In genomic region chr1:41936107-41936506, GRCh38 we compare ENCODE assay signal across 10 cellular contexts. TPM values are rescaled to one million over a fixed set of nuclear protein-coding genes. Genes with fewer than 3 reads are reported as not detected.
DNase-seq lines count a peak whose midpoint lies in the region; ATAC-seq and TF ChIP-seq lines count a peak whose summit lies in the region.
"Had no signal": no experiment of that assay in that cellular context is flagged by ENCODE, and none has a peak within 500 bp of the region (broad histone marks: within the 10 kb centered on the region; RNA-seq: fewer than 3 reads in every experiment).

No MANE protein-coding gene starts in this region.

- no peaks in the 10 kb centered on the region for H3K27me3 Mint-ChIP-seq in activated naive CD8-positive, alpha-beta T cell treated with anti-CD3 and anti-CD28 coated beads, Interleukin-2, amount 50 U/mL, for 24 hours
- peaks cover 30% of the 10 kb centered on the region for H3K27me3 Mint-ChIP-seq in chondrocyte (ENCODE audit: low read depth)

- peaks cover 17% of the 10 kb centered on the region for H3K4me1 Mint-ChIP-seq in activated naive CD8-positive, alpha-beta T cell treated with anti-CD3 and anti-CD28 coated beads, Interleukin-2, amount 50 U/mL, for 24 hours
- H3K4me1 Mint-ChIP-seq in chondrocyte (ENCODE audit: low read depth), result no peaks in the 10 kb centered on the region

- H3K27ac Mint-ChIP-seq in activated naive CD8-positive, alpha-beta T cell treated with anti-CD3 and anti-CD28 coated beads, Interleukin-2, amount 50 U/mL, for 24 hours, result no peak overlapping the region
- no peak overlapping the region for H3K27ac Mint-ChIP-seq in chondrocyte (ENCODE audit: unreplicated experiment)

- peak; percentile 90 for ATAC-seq in activated naive CD8-positive, alpha-beta T cell treated with anti-CD3 and anti-CD28 coated beads, Interleukin-2, amount 50 U/mL, for 24 hours
- no peak for ATAC-seq in GM19395 (IDR thresholded peaks at IDR 0.05; ENCODE audit: unreplicated experiment)
- no peak for ATAC-seq in GM18511 (IDR thresholded peaks at IDR 0.05; ENCODE audit: unreplicated experiment)

- no peak overlapping the region for H3K4me3 Mint-ChIP-seq in activated naive CD8-positive, alpha-beta T cell treated with anti-CD3 and anti-CD28 coated beads, Interleukin-2, amount 50 U/mL, for 24 hours
- no peak overlapping the region for H3K4me3 Mint-ChIP-seq in chondrocyte (ENCODE audit: unreplicated experiment)

- no peak for TF ChIP-seq CTCF in chondrocyte (IDR thresholded peaks at IDR 0.05)

- peaks cover 4% of the 10 kb centered on the region for H3K9me3 Mint-ChIP-seq in activated naive CD8-positive, alpha-beta T cell treated with anti-CD3 and anti-CD28 coated beads, Interleukin-2, amount 50 U/mL, for 24 hours
- H3K9me3 Mint-ChIP-seq in chondrocyte (ENCODE audit: low read depth), result peaks cover 11% of the 10 kb centered on the region

- no peaks in the 10 kb centered on the region for H3K36me3 Mint-ChIP-seq in activated naive CD8-positive, alpha-beta T cell treated with anti-CD3 and anti-CD28 coated beads, Interleukin-2, amount 50 U/mL, for 24 hours (ENCODE audit: low read depth)
- H3K36me3 Mint-ChIP-seq in chondrocyte (ENCODE audit: low read depth), result peaks cover 2% of the 10 kb centered on the region

- DNase-seq in A172 (ENCODE audit: low spot score) (peak; percentile 45), EL (peak; percentile 52), NCI-H2171 treated with DMSO at 0.1 percent for 48 hours (lab: John Stamatoyannopoulos, UW) (peak; percentile 95), chondrocyte (ENCODE audit: low spot score) (no peak), NAMALWA (ENCODE audit: low spot score) (no peak)
- peak; percentile 20 for DNase-seq in activated naive CD8-positive, alpha-beta T cell treated with anti-CD3 and anti-CD28 coated beads, Interleukin-2, amount 50 U/mL, for 24 hours
- DNase-seq: activated CD4-positive, alpha-beta T cell treated with anti-CD3 and anti-CD28 coated beads, Interleukin-2, amount 50 U/mL, for 1 hour; Peyer's patch had no signal

RNA-seq across cellular contexts. Expression of gene HIVEP3, which starts 17.4 kb away (rescaled TPM):
- 5.1 and 7.9 TPM in 2 replicates for total RNA-seq in A172 (2014; rRNA removed; shearing (Covaris generic))
- total RNA-seq in chondrocyte, result 3.6 to 5.6 TPM (median 4.5 TPM) in 3 replicates

Comparison
In these comparisons a context has a peak if more than half of its experiments do, and no peak if none do; other contexts are left out.
1. DNase-seq: peak in A172 (single experiment), EL (single experiment), NCI-H2171 treated with DMSO at 0.1 percent for 48 hours (single experiment) and activated naive CD8-positive, alpha-beta T cell treated with anti-CD3 and anti-CD28 coated beads, Interleukin-2, amount 50 U/mL, for 24 hours (single experiment); none in chondrocyte (single experiment) and NAMALWA (single experiment).